Comparison of ENCODE assay signal across 8 cellular contexts in the genomic region with DNA sequence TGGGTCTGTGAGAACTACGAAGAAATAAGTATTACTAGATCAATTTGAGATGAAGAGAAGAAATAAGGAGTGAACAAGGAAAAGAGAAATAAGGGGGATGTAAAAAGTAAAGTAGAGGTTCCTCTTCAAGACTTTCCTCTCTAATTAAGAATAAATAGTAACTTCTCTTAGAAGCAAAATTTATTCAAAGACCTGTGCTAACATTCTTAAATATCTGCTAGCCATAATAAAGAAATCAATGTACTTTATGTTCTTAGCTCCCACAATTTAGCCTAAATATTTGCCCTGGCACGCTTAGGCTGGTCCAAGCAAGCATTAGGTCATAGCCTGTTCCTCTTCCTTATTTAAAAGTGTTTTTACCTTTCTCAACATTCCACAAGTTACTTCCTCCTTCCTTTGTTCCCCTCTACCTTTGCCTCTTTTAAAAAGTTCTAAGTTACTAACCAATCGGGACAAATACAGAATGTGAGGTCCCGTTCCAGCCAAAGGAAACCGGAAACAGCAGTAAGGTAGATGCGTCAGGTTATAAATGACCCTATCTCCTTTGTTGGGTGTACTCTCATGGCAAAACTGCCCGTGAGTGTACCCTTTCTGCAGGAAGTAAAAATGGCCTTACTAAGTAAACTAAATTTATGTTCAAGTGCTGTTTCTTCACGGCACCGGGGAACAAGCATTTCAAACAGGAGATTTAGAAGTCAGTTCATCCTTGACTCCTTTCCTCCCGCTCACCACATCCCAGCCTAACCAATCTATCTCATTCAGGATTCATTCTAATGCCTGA.
DNase-seq lines count a peak whose midpoint lies in the region; ATAC-seq, FAIRE-seq and TF ChIP-seq lines count a peak whose summit lies in the region.
"Not testable (repeated sequence)": the region's sequence is repeated elsewhere in the genome, so short reads cannot be mapped to it uniquely, and the experiment has no call there.

No MANE protein-coding gene starts in this region.

- peaks cover 55% of the 10 kb centered on the region for H3K4me1 Mint-ChIP-seq in dendritic cell treated with granulocyte-macrophage colony-stimulating factor and Interleukin-4, amounts not matched to agents 40 ng/mL and 50 ng/mL, for 4 days (ENCODE audit: low read depth)

- not testable (repeated sequence) for TF ChIP-seq RAD21 in GM12878 (IDR thresholded peaks at IDR 0.05; ENCODE audit: insufficient read depth, low read depth, low read length)

- SMC1A ChIA-PET in GM12878 (lab: Charles Lee; ENCODE audit: uncharacterized antibody, unreplicated experiment): interaction anchor here (1.0 kb wide), 1 partner anchor 589 kb away, joined by 3 read pairs; no protein-coding TSS in a partner anchor

- CTCF ChIA-PET in GM12878 (lab: Yijun Ruan, JAX): not testable (repeated sequence)

- H3K36me3 ChIP-seq in GM12878 (ENCODE audit: control insufficient read depth in 2 of 2, insufficient read depth in 2 of 2, low read length in 1 of 2); mucosa of stomach (ENCODE audit: control insufficient read depth, insufficient read depth, low read length); stomach: not testable (repeated sequence)

- RAD21 ChIA-PET in GM12878 (lab: Charles Lee; ENCODE audit: unreplicated experiment): not testable (repeated sequence)

- H3K79me2 ChIP-seq in GM12878 (ENCODE audit: control insufficient read depth, insufficient read depth, low read length): peaks cover 72% of the 10 kb centered on the region

- not testable (repeated sequence) for H4K20me1 ChIP-seq in GM12878 (ENCODE audit: control insufficient read depth, insufficient read depth)

- WGBS in GM12878 (ENCODE audit: insufficient coverage, insufficient replicate concordance, low lambda C conversion rate, missing lambda C conversion rate): 91% methylated on average over 10 of the region's 10 CpGs
- WGBS in stomach, 5 donors: 36 to 63% (median 55%) methylated on average over 10 of the region's 10 CpGs

- not testable (repeated sequence) for ATAC-seq in GM12878

- not testable (repeated sequence) for H3K4me3 Mint-ChIP-seq in dendritic cell treated with granulocyte-macrophage colony-stimulating factor and Interleukin-4, amounts not matched to agents 40 ng/mL and 50 ng/mL, for 4 days

- H3K4me1 ChIP-seq in GM12878 (ENCODE audit: control insufficient read depth, insufficient read depth, low read length): peaks cover 33% of the 10 kb centered on the region
- H3K4me1 ChIP-seq in mucosa of stomach (ENCODE audit: control insufficient read depth, insufficient read depth, low read length): peaks cover 32% of the 10 kb centered on the region
- peaks cover 25 to 74% (median 53%) of the 10 kb centered on the region in 4 donors for H3K4me1 ChIP-seq in stomach

- BruUV-seq in GM12878 (replicated peaks; lab: Mats Ljungman, UMichigan): TSS peak; percentile 2

- not testable (repeated sequence) for TF ChIP-seq CTCF in C4-2B (conservative IDR thresholded peaks at IDR 0.05); HL-60 (IDR thresholded peaks at IDR 0.05; ENCODE audit: insufficient read depth, low read length); GM12878 (IDR thresholded peaks at IDR 0.05 in 2 of 3, conservative IDR thresholded peaks at IDR 0.05 in 1 of 3; ENCODE audit: control insufficient read depth in 2 of 3, extremely low read depth in 1 of 3, insufficient read depth in 1 of 3, low read depth in 3 of 3, low read length in 3 of 3); stomach (IDR thresholded peaks at IDR 0.05)

- not testable (repeated sequence) for H3K9me3 ChIP-seq in GM12878 (replicated peaks; ENCODE audit: control insufficient read depth, insufficient read depth, low read length); mucosa of stomach (ENCODE audit: control insufficient read depth, low read length); stomach

- not testable (repeated sequence) for FAIRE-seq in GM12878 (lab: Jason Lieb, UNC)

- H3K9me3 Mint-ChIP-seq in dendritic cell treated with granulocyte-macrophage colony-stimulating factor and Interleukin-4, amounts not matched to agents 40 ng/mL and 50 ng/mL, for 4 days: not testable (repeated sequence)

- H3K36me3 Mint-ChIP-seq in dendritic cell treated with granulocyte-macrophage colony-stimulating factor and Interleukin-4, amounts not matched to agents 40 ng/mL and 50 ng/mL, for 4 days (ENCODE audit: low read depth): peaks cover 25% of the 10 kb centered on the region

- H3K27ac Mint-ChIP-seq in dendritic cell treated with granulocyte-macrophage colony-stimulating factor and Interleukin-4, amounts not matched to agents 40 ng/mL and 50 ng/mL, for 4 days: peak overlapping the region; percentile 10

- not testable (repeated sequence) for H3K27me3 Mint-ChIP-seq in dendritic cell treated with granulocyte-macrophage colony-stimulating factor and Interleukin-4, amounts not matched to agents 40 ng/mL and 50 ng/mL, for 4 days

- H2AFZ ChIP-seq in GM12878 (ENCODE audit: control insufficient read depth, low read depth, low read length): not testable (repeated sequence)

- in situ Hi-C loops in GM12878 (cut with MboI): loop anchor here (25.0 kb wide), 2 partner anchors 561 to 686 kb away; no protein-coding TSS in a partner anchor

- not testable (repeated sequence) for H3K27me3 ChIP-seq in HL-60 (ENCODE audit: insufficient read depth, poor library complexity, severe bottlenecking); GM12878 (replicated peaks in 1 of 2; ENCODE audit: control insufficient read depth in 2 of 2, insufficient read depth in 2 of 2, low read length in 1 of 2); mucosa of stomach (ENCODE audit: control insufficient read depth, insufficient read depth, low read length); stomach

- H3K4me2 ChIP-seq in GM12878 (ENCODE audit: control insufficient read depth, insufficient read depth): not testable (repeated sequence)

- H3K4me3 ChIP-seq in HL-60 (replicated peaks; ENCODE audit: insufficient read depth, low read length); GM12878; mucosa of stomach (ENCODE audit: low read length); stomach: not testable (repeated sequence)

- intact Hi-C loops in GM12878 (cut with micrococcal nuclease; ENCODE audit: unreplicated experiment); dendritic cell treated with granulocyte-macrophage colony-stimulating factor and Interleukin-4, amounts not matched to agents 40 ng/mL and 50 ng/mL, for 4 days (cut with micrococcal nuclease); stomach (cut with DNase I; ENCODE audit: low total_unique reads): not testable (repeated sequence)

- H3K27ac ChIP-seq in C4-2B: peak overlapping the region; percentile 90
- H3K27ac ChIP-seq in HL-60 (replicated peaks): peak overlapping the region; percentile 52
- H3K27ac ChIP-seq in GM12878 (ENCODE audit: control insufficient read depth, insufficient read depth): not testable (repeated sequence)
- H3K27ac ChIP-seq in stomach: peak overlapping the region; percentile 3 to 79 (median 67)

- not testable (repeated sequence) for H3K9ac ChIP-seq in GM12878 (ENCODE audit: control insufficient read depth, insufficient read depth, low read length)
- peak overlapping the region; percentile 15 for H3K9ac ChIP-seq in mucosa of stomach (ENCODE audit: low read length)

- TF ChIP-seq POLR2A in GM12878 (IDR thresholded peaks at IDR 0.05; ENCODE audit: low read depth, low read length); stomach (IDR thresholded peaks at IDR 0.05): not testable (repeated sequence)

- POLR2A ChIA-PET in GM12878 (lab: Charles Lee): interaction anchor here (0.7 kb wide), 1 partner anchor 1678 kb away, joined by 4 read pairs; no protein-coding TSS in a partner anchor

- TF ChIP-seq EP300 in GM12878 (IDR thresholded peaks at IDR 0.05; ENCODE audit: borderline replicate concordance in 1 of 2, control insufficient read depth in 1 of 2, low read depth in 2 of 2, low read length in 2 of 2); stomach (IDR thresholded peaks at IDR 0.05): not testable (repeated sequence)

- DNase-seq in HL-60 (ENCODE audit: low read depth in 1 of 2, low spot score in 1 of 2): peak in 1 of 2 experiments; percentile 44
- DNase-seq in SK-N-DZ (ENCODE audit: low spot score): peak; percentile 16
- not testable (repeated sequence) for DNase-seq in GM12878 (ENCODE audit: low read depth, low spot score)
- peak; percentile 46 for DNase-seq in islet precursor cell
- peak; percentile 48 for DNase-seq in stomach
